Comparison of ENCODE assay signal across 23 cellular contexts in the genomic region with DNA sequence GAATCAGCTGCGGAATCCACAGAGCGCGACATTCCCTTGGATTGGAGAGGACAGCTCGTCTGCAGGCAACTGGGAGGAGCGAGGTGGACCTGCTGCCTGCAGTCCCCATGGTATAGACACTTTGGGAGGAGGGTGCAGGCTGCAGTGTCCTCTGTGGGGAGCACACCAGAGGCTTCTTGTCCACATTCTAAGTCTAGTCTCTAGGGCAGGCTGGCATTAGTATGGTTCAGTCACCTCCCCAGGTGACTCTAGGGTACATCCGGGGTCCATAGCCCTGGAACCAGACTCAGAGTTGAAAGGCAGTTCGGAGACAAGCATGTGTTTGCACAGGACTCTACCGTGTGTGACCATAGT.
A peak's percentile ranks its signal among the peaks of the same experiment; 100 is the strongest.
DNase-seq lines count a peak whose midpoint lies in the region; ATAC-seq, FAIRE-seq and TF ChIP-seq lines count a peak whose summit lies in the region.
"Had no signal": no experiment of that assay in that cellular context is flagged by ENCODE, and none has a peak within 500 bp of the region (broad histone marks: within the 10 kb centered on the region; RNA-seq: fewer than 3 reads in every experiment).

No MANE protein-coding gene starts in this region.

- H4K91ac ChIP-seq in neuronal stem cell (ENCODE audit: low read depth, low read length, poor library complexity), result no peak overlapping the region

- POLR2A ChIA-PET in K562 (lab: Yijun Ruan, JAX), result interaction anchor here (0.7 kb wide), 2 partner anchors 21 to 27 kb away, joined by 3 read pairs; no protein-coding TSS in a partner anchor
- POLR2A ChIA-PET in naive thymus-derived CD8-positive, alpha-beta T cell (lab: Charles Lee), result no interaction called here

- BruUV-seq in K562 (replicated peaks; lab: Mats Ljungman, UMichigan), result no TSS peak

- no peak overlapping the region for H2BK5ac ChIP-seq in neuronal stem cell (ENCODE audit: low read length)

- no peak for TF ChIP-seq RAD21 in K562 (CRISPR knock-in tag; conservative IDR thresholded peaks at IDR 0.05 in 1 of 2, IDR thresholded peaks at IDR 0.05 in 1 of 2)

- H3K9me3 ChIP-seq in K562 (replicated peaks; ENCODE audit: control insufficient read depth, insufficient read depth, low read depth, low read length), result peaks cover 4% of the 10 kb centered on the region
- H3K9me3 ChIP-seq in neuronal stem cell (replicated peaks in 1 of 2; ENCODE audit: control insufficient read depth in 2 of 2, insufficient read depth in 1 of 2, low read depth in 1 of 2, low read length in 2 of 2), result peaks cover 0 to 3% of the 10 kb centered on the region in 2 donors
- no peaks in the 10 kb centered on the region for H3K9me3 ChIP-seq in upper lobe of right lung
- H3K9me3 ChIP-seq: BE2C, Caco-2 had no signal

- peaks cover 4% of the 10 kb centered on the region for H3K79me1 ChIP-seq in neuronal stem cell (ENCODE audit: low read depth, low read length)

- TF ChIP-seq CTCF in K562 (IDR thresholded peaks at IDR 0.05 in 2 of 3, conservative IDR thresholded peaks at IDR 0.05 in 1 of 3; ENCODE audit: insufficient read depth in 2 of 3, low read depth in 1 of 3, low read length in 3 of 3), result no peak
- TF ChIP-seq CTCF in upper lobe of right lung (IDR thresholded peaks at IDR 0.05), result no peak
- no peak for TF ChIP-seq CTCF in dorsolateral prefrontal cortex (IDR thresholded peaks at IDR 0.05 in 54 of 56, conservative IDR thresholded peaks at IDR 0.05 in 2 of 56; ENCODE audit: low read depth in 1 of 56, partially characterized antibody in 56 of 56)

- H2BK120ac ChIP-seq in neuronal stem cell (ENCODE audit: low read depth, low read length), result no peak overlapping the region

- H3K9ac ChIP-seq in K562 (ENCODE audit: insufficient read depth in 1 of 2, low read depth in 2 of 2, low read length in 2 of 2), result peak overlapping the region; percentile 82 to 91
- H3K9ac ChIP-seq in neuronal stem cell (ENCODE audit: low read depth, low read length, poor library complexity), result peak overlapping the region; percentile 52
- H3K9ac ChIP-seq: BLaER1 had no signal

- no peak overlapping the region for H4K8ac ChIP-seq in neuronal stem cell (ENCODE audit: low read depth, low read length)

- peaks cover 16% of the 10 kb centered on the region; the same call in 2 of the 3 replicates for H3K36me3 ChIP-seq in K562 (ENCODE audit: control insufficient read depth, insufficient read depth, low read length)
- peaks cover 0 to 4% of the 10 kb centered on the region in 2 donors for H3K36me3 ChIP-seq in neuronal stem cell (replicated peaks in 1 of 2; ENCODE audit: control insufficient read depth in 2 of 2, insufficient read depth in 2 of 2, low read length in 2 of 2)
- H3K36me3 ChIP-seq in upper lobe of right lung, result no peaks in the 10 kb centered on the region
- H3K36me3 ChIP-seq: BE2C, BLaER1 had no signal

- peaks cover 0 to 29% (median 15%) of the 10 kb centered on the region in 9 donors for H3K9me3 Mint-ChIP-seq in naive thymus-derived CD8-positive, alpha-beta T cell

- H3K4ac ChIP-seq in neuronal stem cell (ENCODE audit: low read length), result no peak overlapping the region

- H3K36me3 Mint-ChIP-seq in naive thymus-derived CD8-positive, alpha-beta T cell, result peaks cover 0 to 4% (median 0%) of the 10 kb centered on the region in 3 donors
- H3K36me3 Mint-ChIP-seq: CD14-positive monocyte; CD4-positive, alpha-beta memory T cell; CD4-positive, CD25-positive, alpha-beta regulatory T cell had no signal

- DNase-seq in K562 (ENCODE audit: extremely low read depth in 1 of 4, low spot score in 3 of 4), result no peak
- no peak for DNase-seq in neuronal stem cell (ENCODE audit: low spot score)
- no peak for DNase-seq in upper lobe of right lung
- no peak for DNase-seq in naive thymus-derived CD8-positive, alpha-beta T cell
- no peak for DNase-seq in dorsolateral prefrontal cortex
- DNase-seq: 8988T; ACHN; BE2C; C1 segment of cervical spinal cord; Caco-2; Calu3; CD4-positive, alpha-beta memory T cell; CD4-positive, CD25-positive, alpha-beta regulatory T cell; DMS79 treated with DMSO at 0.1 percent for 48 hours; GF-D8 had no signal

- H3K4me3 Mint-ChIP-seq in naive thymus-derived CD8-positive, alpha-beta T cell, result no peak overlapping the region
- H3K4me3 Mint-ChIP-seq: CD14-positive monocyte; CD4-positive, alpha-beta memory T cell; CD4-positive, CD25-positive, alpha-beta regulatory T cell had no signal

- no peaks in the 10 kb centered on the region for H3K4me1 Mint-ChIP-seq in naive thymus-derived CD8-positive, alpha-beta T cell
- H3K4me1 Mint-ChIP-seq: CD14-positive monocyte; CD4-positive, alpha-beta memory T cell; CD4-positive, CD25-positive, alpha-beta regulatory T cell had no signal

- peak overlapping the region; percentile 91 for H3K27ac ChIP-seq in K562 (ENCODE audit: extremely low read depth, low read depth, low read length)
- H3K27ac ChIP-seq in neuronal stem cell (replicated peaks; ENCODE audit: low read length), result no peak overlapping the region
- no peak overlapping the region for H3K27ac ChIP-seq in upper lobe of right lung
- no peak overlapping the region for H3K27ac ChIP-seq in dorsolateral prefrontal cortex
- H3K27ac ChIP-seq: BLaER1 had no signal

- FAIRE-seq in K562 (lab: Jason Lieb, UNC), result no peak
- FAIRE-seq: A204.1, D721Med, G401.6, GM12891, GM19239 had no signal

- H3K4me2 ChIP-seq in K562 (ENCODE audit: insufficient read depth, low read length) (peak overlapping the region; percentile 85), neuronal stem cell (ENCODE audit: insufficient read depth, low read length, poor library complexity, severe bottlenecking) (no peak overlapping the region)
- H3K4me2 ChIP-seq: BLaER1 had no signal

- peak overlapping the region; percentile 55 for H3K4me3 ChIP-seq in K562
- H3K4me3 ChIP-seq in neuronal stem cell (ENCODE audit: low read length in 2 of 2), result no peak overlapping the region
- H3K4me3 ChIP-seq in upper lobe of right lung, result no peak overlapping the region
- H3K4me3 ChIP-seq in dorsolateral prefrontal cortex, result no peak overlapping the region
- H3K4me3 ChIP-seq: BLaER1 had no signal

- CTCF ChIA-PET in K562 (lab: Yijun Ruan, JAX; ENCODE audit: low intra/inter-chr PET ratio), result no interaction called here

- intact Hi-C loops in K562 (cut with micrococcal nuclease) (loop anchor here (2.0 kb wide), 1 partner anchor 36 kb away; no protein-coding TSS in a partner anchor), upper lobe of right lung (cut with DNase I) (no loop called here), dorsolateral prefrontal cortex (cut with DNase I) (no loop called here)

- no peak overlapping the region for H2AK5ac ChIP-seq in neuronal stem cell (ENCODE audit: low read depth, low read length)

- H3K27me3 Mint-ChIP-seq in naive thymus-derived CD8-positive, alpha-beta T cell, result peaks cover 0 to under 1% (median 0%) of the 10 kb centered on the region in 5 donors
- H3K27me3 Mint-ChIP-seq: CD4-positive, alpha-beta memory T cell; CD4-positive, CD25-positive, alpha-beta regulatory T cell had no signal

- in situ Hi-C loops in K562 (cut with MboI), result no loop called here

- H2AFZ ChIP-seq in K562 (ENCODE audit: low read depth, low read length) (peak overlapping the region; percentile 92), neuronal stem cell (ENCODE audit: low read length) (no peak overlapping the region)

- peaks cover 35 to 38% of the 10 kb centered on the region in 2 experiments for H3K4me1 ChIP-seq in K562 (replicated peaks in 1 of 2; ENCODE audit: control insufficient read depth in 2 of 2, insufficient read depth in 2 of 2, low read length in 2 of 2)
- H3K4me1 ChIP-seq in neuronal stem cell (ENCODE audit: control insufficient read depth in 2 of 2, insufficient read depth in 1 of 2, low read depth in 1 of 2, low read length in 2 of 2), result peaks cover 0 to 13% of the 10 kb centered on the region in 2 donors
- H3K4me1 ChIP-seq in upper lobe of right lung, result no peaks in the 10 kb centered on the region
- H3K4me1 ChIP-seq: BLaER1, Caco-2 had no signal

- H3K9me1 ChIP-seq in K562 (ENCODE audit: control insufficient read depth, insufficient read depth, low read length), result no peaks in the 10 kb centered on the region

- H3K23ac ChIP-seq in neuronal stem cell (ENCODE audit: low read depth, low read length, poor library complexity), result no peak overlapping the region

- TF ChIP-seq EP300 in K562 (IDR thresholded peaks at IDR 0.05; ENCODE audit: low read length), result no peak

- H3K18ac ChIP-seq in neuronal stem cell (ENCODE audit: low read length), result no peak overlapping the region

- H3K79me2 ChIP-seq in K562 (ENCODE audit: control insufficient read depth, insufficient read depth, low read length), result peaks cover 63% of the 10 kb centered on the region

- H4K20me1 ChIP-seq in K562 (replicated peaks; ENCODE audit: control insufficient read depth, insufficient read depth, low read length), result no peaks in the 10 kb centered on the region; the same call in 1 of the 2 replicates
- H4K20me1 ChIP-seq: BLaER1 had no signal

- TF ChIP-seq POLR2A in K562 (conservative IDR thresholded peaks at IDR 0.05), result no peak

- H3K27me3 ChIP-seq in K562 (ENCODE audit: control insufficient read depth in 2 of 2, insufficient read depth in 2 of 2, low read length in 2 of 2) (no peaks in the 10 kb centered on the region), neuronal stem cell (ENCODE audit: control insufficient read depth in 3 of 3, insufficient read depth in 3 of 3, low read depth in 1 of 3, low read length in 3 of 3) (peaks cover 0 to 4% (median 0%) of the 10 kb centered on the region in 3 experiments), upper lobe of right lung (no peaks in the 10 kb centered on the region), dorsolateral prefrontal cortex (no peaks in the 10 kb centered on the region)
- H3K27me3 ChIP-seq: BE2C, BLaER1 had no signal

- H3K14ac ChIP-seq in neuronal stem cell (ENCODE audit: low read length), result no peak overlapping the region

- H2BK15ac ChIP-seq in neuronal stem cell (ENCODE audit: low read length), result no peak overlapping the region

- no peak overlapping the region for H3K27ac Mint-ChIP-seq in naive thymus-derived CD8-positive, alpha-beta T cell
- H3K27ac Mint-ChIP-seq: CD4-positive, alpha-beta memory T cell; CD4-positive, CD25-positive, alpha-beta regulatory T cell had no signal

- ATAC-seq in K562, result peak; percentile 45
- ATAC-seq in upper lobe of right lung, result peak; percentile 8
- ATAC-seq in naive thymus-derived CD8-positive, alpha-beta T cell, result no peak
- ATAC-seq in HG03354 (IDR thresholded peaks at IDR 0.05; ENCODE audit: poor library complexity, severe bottlenecking, unreplicated experiment), result no peak

- H2BK12ac ChIP-seq in neuronal stem cell (ENCODE audit: low read length), result no peak overlapping the region

- WGBS in K562 (ENCODE audit: insufficient coverage, low coverage, missing lambda C conversion rate), result 6% methylated on average over 8 of the region's 8 CpGs
- WGBS in neuronal stem cell (ENCODE audit: extremely low coverage in 2 of 2, insufficient read length in 2 of 2, insufficient replicate concordance in 1 of 2), 2 donors, result no CpG with 5 or more reads among the region's 8 CpGs

TF ChIP-seq in K562, 482 proteins besides CTCF, POLR2A, EP300 and RAD21 (continues in another document):
- TF ChIP-seq SAP30 (IDR thresholded peaks at IDR 0.05; ENCODE audit: borderline replicate concordance, insufficient read depth, low read depth, low read length, poor library complexity, severe bottlenecking), result peak; percentile 9

Comparison
In these comparisons a context has a peak if more than half of its experiments do, and no peak if none do; other contexts are left out.
1. ATAC-seq: peak in K562 (single experiment) and upper lobe of right lung (single experiment); none in naive thymus-derived CD8-positive, alpha-beta T cell (0 of 2) and HG03354 (single experiment).